Comparison of ENCODE assay signal across 1 cellular context in genomic region chr7:22566176-22566575, GRCh38.
TF ChIP-seq lines count a peak whose summit lies in the region.

No MANE protein-coding gene starts in this region.

TF ChIP-seq in H1, 55 proteins besides CTCF, POLR2A, EP300 and RAD21:
- TF ChIP-seq ATF2 (IDR thresholded peaks at IDR 0.05; ENCODE audit: low read length): no peak
- no peak for TF ChIP-seq NRF1 (IDR thresholded peaks at IDR 0.05; ENCODE audit: low read depth, low read length)
- TF ChIP-seq BCL11A (IDR thresholded peaks at IDR 0.05; ENCODE audit: low read depth in 2 of 2, low read length in 2 of 2): no peak
- no peak for TF ChIP-seq TCF12 (IDR thresholded peaks at IDR 0.05; ENCODE audit: low read depth, low read length)
- TF ChIP-seq EZH2 (IDR thresholded peaks at IDR 0.05; ENCODE audit: low read depth, low read length, severe bottlenecking): no peak
- TF ChIP-seq POU5F1 (IDR thresholded peaks at IDR 0.05; ENCODE audit: low read depth, low read length): no peak
- TF ChIP-seq KDM1A (IDR thresholded peaks at IDR 0.05; ENCODE audit: borderline replicate concordance, low read length): no peak
- no peak for TF ChIP-seq TBP (IDR thresholded peaks at IDR 0.05; ENCODE audit: low read depth, low read length)
- no peak for TF ChIP-seq KDM4A (IDR thresholded peaks at IDR 0.05; ENCODE audit: low read depth, low read length, severe bottlenecking)
- TF ChIP-seq SP2 (IDR thresholded peaks at IDR 0.05; ENCODE audit: low read length): no peak
- no peak for TF ChIP-seq CTBP2 (IDR thresholded peaks at IDR 0.05; ENCODE audit: borderline replicate concordance, insufficient read depth, insufficient read length, low read length)
- TF ChIP-seq RFX5 (IDR thresholded peaks at IDR 0.05; ENCODE audit: borderline replicate concordance, low read depth, low read length): no peak
- no peak for TF ChIP-seq TAF1 (IDR thresholded peaks at IDR 0.05; ENCODE audit: low read depth, low read length)
- no peak for TF ChIP-seq MAFK (IDR thresholded peaks at IDR 0.05; ENCODE audit: low read depth, low read length)
- TF ChIP-seq SUZ12 (IDR thresholded peaks at IDR 0.05; ENCODE audit: low read length): no peak
